ENCODE assay signal across 8 cellular contexts in the genomic region with DNA sequence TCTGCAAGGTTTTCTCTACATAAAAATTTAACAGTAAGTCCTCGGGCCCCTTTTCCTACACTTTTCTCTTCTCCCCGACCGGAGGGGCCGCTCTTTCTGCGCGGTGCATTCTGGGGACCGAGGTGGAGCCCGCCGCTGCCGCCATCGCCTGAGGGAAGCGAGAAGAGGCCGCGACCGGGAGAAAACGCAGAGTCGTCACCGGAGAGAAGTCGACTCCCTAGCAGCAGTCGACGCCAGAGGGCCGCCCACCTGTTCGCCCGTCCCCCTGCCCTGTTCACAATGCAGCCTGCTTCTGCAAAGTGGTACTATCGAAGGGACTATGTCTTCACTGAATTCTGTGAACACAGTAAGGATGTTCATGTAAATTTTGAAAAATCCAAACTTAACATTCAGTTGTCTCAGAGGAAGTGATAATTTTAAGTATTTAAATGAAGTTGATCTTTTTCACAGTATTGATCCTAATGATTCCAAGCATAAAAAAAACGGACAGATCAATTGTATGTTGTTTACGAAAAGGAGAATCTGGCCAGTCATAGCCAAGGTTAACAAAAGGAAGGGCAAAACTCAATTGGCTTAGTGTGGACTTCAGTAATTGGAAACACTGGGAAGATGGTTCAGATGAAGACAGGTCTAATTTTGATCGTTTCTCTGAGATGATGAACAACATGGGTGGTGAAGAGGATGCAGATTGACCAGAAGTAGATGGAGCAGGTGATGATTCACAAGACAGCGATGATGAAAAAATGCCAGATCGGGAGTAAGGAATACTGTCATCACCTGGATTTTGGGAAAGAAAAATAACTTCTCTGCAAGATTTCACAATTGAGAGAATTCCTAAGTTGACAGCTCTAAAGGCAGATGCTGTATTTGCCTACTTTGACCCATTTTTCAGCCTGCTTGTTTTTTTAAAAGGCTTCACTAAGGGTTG. TPM values are rescaled to one million over a fixed set of nuclear protein-coding genes. Genes with fewer than 3 reads are reported as not detected.
A peak's percentile ranks its signal among the peaks of the same experiment; 100 is the strongest.
DNase-seq lines count a peak whose midpoint lies in the region; ATAC-seq and TF ChIP-seq lines count a peak whose summit lies in the region.

No MANE protein-coding gene starts in this region.

- peak overlapping the region; percentile 35 for H3K4me3 ChIP-seq in rectal smooth muscle tissue (ENCODE audit: low read length)

- peak; percentile 15 for TF ChIP-seq CTCF in foreskin keratinocyte (conservative IDR thresholded peaks at IDR 0.05)

- H3K27ac ChIP-seq in foreskin keratinocyte (no peak overlapping the region), rectal smooth muscle tissue (ENCODE audit: low read depth, low read length) (no peak overlapping the region)

- H3K4me1 Mint-ChIP-seq in activated T-helper 1 cell treated with anti-CD3 and anti-CD28 coated beads, Interleukin-12 subunit alpha, Interleukin-12 subunit beta, Interleukin-2, Interleukin-4 antibody, amounts not matched to agents 30 ng/mL and 10 ng/mL and 1 ng/mL, durations not matched to agents 14 hours and 24 hours and 36 hours (ENCODE audit: low read depth), result peaks cover 62% of the 10 kb centered on the region

- H3K27me3 Mint-ChIP-seq in activated T-helper 1 cell treated with anti-CD3 and anti-CD28 coated beads, Interleukin-12 subunit alpha, Interleukin-12 subunit beta, Interleukin-2, Interleukin-4 antibody, amounts not matched to agents 30 ng/mL and 10 ng/mL and 1 ng/mL, durations not matched to agents 14 hours and 24 hours and 36 hours (ENCODE audit: insufficient read depth), result no peaks in the 10 kb centered on the region

- ATAC-seq in HG03457 (IDR thresholded peaks at IDR 0.05; ENCODE audit: unreplicated experiment) (peak; percentile 41), foreskin keratinocyte (peak; percentile 65), GM21786 (IDR thresholded peaks at IDR 0.05; ENCODE audit: unreplicated experiment) (no peak)

- peak overlapping the region; percentile 78 for H3K4me3 Mint-ChIP-seq in activated T-helper 1 cell treated with anti-CD3 and anti-CD28 coated beads, Interleukin-12 subunit alpha, Interleukin-12 subunit beta, Interleukin-2, Interleukin-4 antibody, amounts not matched to agents 30 ng/mL and 10 ng/mL and 1 ng/mL, durations not matched to agents 14 hours and 24 hours and 36 hours

- H3K27ac Mint-ChIP-seq in activated T-helper 1 cell treated with anti-CD3 and anti-CD28 coated beads, Interleukin-12 subunit alpha, Interleukin-12 subunit beta, Interleukin-2, Interleukin-4 antibody, amounts not matched to agents 30 ng/mL and 10 ng/mL and 1 ng/mL, durations not matched to agents 14 hours and 24 hours and 36 hours, result peak overlapping the region; percentile 74

- peaks cover 6% of the 10 kb centered on the region for H3K9me3 Mint-ChIP-seq in activated T-helper 1 cell treated with anti-CD3 and anti-CD28 coated beads, Interleukin-12 subunit alpha, Interleukin-12 subunit beta, Interleukin-2, Interleukin-4 antibody, amounts not matched to agents 30 ng/mL and 10 ng/mL and 1 ng/mL, durations not matched to agents 14 hours and 24 hours and 36 hours

- no peak overlapping the region for H3K9ac ChIP-seq in rectal smooth muscle tissue (ENCODE audit: low read length)

- peaks cover 12% of the 10 kb centered on the region for H3K36me3 Mint-ChIP-seq in activated T-helper 1 cell treated with anti-CD3 and anti-CD28 coated beads, Interleukin-12 subunit alpha, Interleukin-12 subunit beta, Interleukin-2, Interleukin-4 antibody, amounts not matched to agents 30 ng/mL and 10 ng/mL and 1 ng/mL, durations not matched to agents 14 hours and 24 hours and 36 hours (ENCODE audit: low read depth)

- intact Hi-C loops in activated T-helper 1 cell treated with anti-CD3 and anti-CD28 coated beads, Interleukin-12 subunit alpha, Interleukin-12 subunit beta, Interleukin-2, Interleukin-4 antibody, amounts not matched to agents 30 ng/mL and 10 ng/mL and 1 ng/mL, durations not matched to agents 14 hours and 24 hours and 36 hours (cut with micrococcal nuclease), result no loop called here

- peak; percentile 53 for DNase-seq in activated T-helper 1 cell treated with anti-CD3 and anti-CD28 coated beads, Interleukin-12 subunit alpha, Interleukin-12 subunit beta, Interleukin-2, Interleukin-4 antibody, amounts not matched to agents 30 ng/mL and 10 ng/mL and 1 ng/mL, durations not matched to agents 14 hours and 24 hours and 36 hours (ENCODE audit: low spot score)
- peak in 1 of 2 donors; percentile 11 for DNase-seq in foreskin keratinocyte
- peak; percentile 58 for DNase-seq in ureter (ENCODE audit: low spot score)
- no peak for DNase-seq in NCI-H1092 (lab: John Stamatoyannopoulos, UW)
- no peak for DNase-seq in NCI-H146 treated with DMSO at 0.1 percent for 48 hours (lab: John Stamatoyannopoulos, UW; ENCODE audit: unreplicated experiment)

- no peaks in the 10 kb centered on the region for H3K4me1 ChIP-seq in foreskin keratinocyte
- H3K4me1 ChIP-seq in rectal smooth muscle tissue (ENCODE audit: control insufficient read depth, insufficient read depth, low read length), result no peaks in the 10 kb centered on the region

- H3K27me3 ChIP-seq in foreskin keratinocyte, result no peaks in the 10 kb centered on the region
- H3K27me3 ChIP-seq in rectal smooth muscle tissue (ENCODE audit: control insufficient read depth, insufficient read depth, low read length), result no peaks in the 10 kb centered on the region

- no peaks in the 10 kb centered on the region for H3K36me3 ChIP-seq in rectal smooth muscle tissue (ENCODE audit: control insufficient read depth, insufficient read depth, low read length)

RNA-seq across cellular contexts. Expression of a gene that starts 55.8 kb away (rescaled TPM):
- 48.9 and 54.4 TPM in 2 replicates for total RNA-seq in activated T-helper 1 cell treated with anti-CD3 and anti-CD28 coated beads, Interleukin-12 subunit alpha, Interleukin-12 subunit beta, Interleukin-2, Interleukin-4 antibody, amounts not matched to agents 30 ng/mL and 10 ng/mL and 1 ng/mL, durations not matched to agents 14 hours and 24 hours and 36 hours
- total RNA-seq in foreskin keratinocyte (20.5 and 21.1 TPM in 2 replicates), ureter (33.7 TPM)
- 1.4 and 1.9 TPM in 2 replicates for polyA plus RNA-seq in foreskin keratinocyte

Comparison
In these comparisons a context has a peak if more than half of its experiments do, and no peak if none do; other contexts are left out.
1. DNase-seq: peak in activated T-helper 1 cell treated with anti-CD3 and anti-CD28 coated beads, Interleukin-12 subunit alpha, Interleukin-12 subunit beta, Interleukin-2, Interleukin-4 antibody, amounts not matched to agents 30 ng/mL and 10 ng/mL and 1 ng/mL, durations not matched to agents 14 hours and 24 hours and 36 hours (single experiment) and ureter (single experiment); none in NCI-H1092 (single experiment) and NCI-H146 treated with DMSO at 0.1 percent for 48 hours (single experiment).